ENCODE assay signal across 18 cellular contexts in genomic region chr9:100813871-100814270, GRCh38.
DNase-seq lines count a peak whose midpoint lies in the region; ATAC-seq and TF ChIP-seq lines count a peak whose summit lies in the region.
"Had no signal": no experiment of that assay in that cellular context is flagged by ENCODE, and none has a peak within 500 bp of the region (broad histone marks: within the 10 kb centered on the region; RNA-seq: fewer than 3 reads in every experiment).

No MANE protein-coding gene starts in this region.

- peak overlapping the region; percentile 42 for H3K18ac ChIP-seq in neuronal stem cell (ENCODE audit: low read length)

- H3K79me1 ChIP-seq in neuronal stem cell (ENCODE audit: low read depth, low read length) = no peaks in the 10 kb centered on the region

- no peak overlapping the region for H4K91ac ChIP-seq in neuronal stem cell (ENCODE audit: low read depth, low read length, poor library complexity)

- H3K27ac ChIP-seq in gastroesophageal sphincter (no peak overlapping the region), neuronal stem cell (replicated peaks; ENCODE audit: low read length) (no peak overlapping the region), upper lobe of left lung (no peak overlapping the region)
- H3K27ac ChIP-seq: BLaER1, C4-2B had no signal

- H2AK5ac ChIP-seq in neuronal stem cell (ENCODE audit: low read depth, low read length) = peak overlapping the region; percentile 67

- peaks cover 0 to 12% (median 0%) of the 10 kb centered on the region in 3 donors for H3K9me3 ChIP-seq in gastroesophageal sphincter
- peaks cover 0 to 11% of the 10 kb centered on the region in 2 donors for H3K9me3 ChIP-seq in neuronal stem cell (replicated peaks in 1 of 2; ENCODE audit: control insufficient read depth in 2 of 2, insufficient read depth in 1 of 2, low read depth in 1 of 2, low read length in 2 of 2)
- peaks cover 0 to 5% (median 0%) of the 10 kb centered on the region in 4 donors for H3K9me3 ChIP-seq in upper lobe of left lung
- H3K9me3 ChIP-seq: Caco-2 had no signal

- TF ChIP-seq POLR2A in gastroesophageal sphincter (IDR thresholded peaks at IDR 0.05) = no peak
- no peak for TF ChIP-seq POLR2A in upper lobe of left lung (IDR thresholded peaks at IDR 0.05)

- no peaks in the 10 kb centered on the region for H3K27me3 Mint-ChIP-seq in progenitor cell of endocrine pancreas
- H3K27me3 Mint-ChIP-seq: B cell; CD4-positive, CD25-positive, alpha-beta regulatory T cell had no signal

- H3K4me2 ChIP-seq in neuronal stem cell (ENCODE audit: insufficient read depth, low read length, poor library complexity, severe bottlenecking) = no peak overlapping the region
- H3K4me2 ChIP-seq: BLaER1, GM23338 had no signal

- H3K27ac Mint-ChIP-seq in progenitor cell of endocrine pancreas = no peak overlapping the region
- H3K27ac Mint-ChIP-seq: B cell; CD4-positive, CD25-positive, alpha-beta regulatory T cell; CD8-positive, alpha-beta T cell; GM23338; H9 had no signal

- TF ChIP-seq CTCF in gastroesophageal sphincter (IDR thresholded peaks at IDR 0.05) (no peak), upper lobe of left lung (IDR thresholded peaks at IDR 0.05) (no peak), progenitor cell of endocrine pancreas (IDR thresholded peaks at IDR 0.05; ENCODE audit: unreplicated experiment) (no peak)

- H3K36me3 Mint-ChIP-seq in progenitor cell of endocrine pancreas (ENCODE audit: insufficient read depth) = no peaks in the 10 kb centered on the region
- H3K36me3 Mint-ChIP-seq: CD4-positive, CD25-positive, alpha-beta regulatory T cell; CD8-positive, alpha-beta T cell had no signal

- H4K8ac ChIP-seq in neuronal stem cell (ENCODE audit: low read depth, low read length) = no peak overlapping the region

- DNase-seq in neuronal stem cell (ENCODE audit: low spot score) = no peak
- DNase-seq in upper lobe of left lung = peak in 1 of 2 donors; percentile 17
- no peak for DNase-seq in NCI-H2196 (lab: John Stamatoyannopoulos, UW; ENCODE audit: unreplicated experiment)
- DNase-seq in progenitor cell of endocrine pancreas (ENCODE audit: low spot score, unreplicated experiment) = no peak
- DNase-seq: Caco-2; CD4-positive, CD25-positive, alpha-beta regulatory T cell; CD8-positive, alpha-beta T cell; DMS153; DND-41; H9 had no signal

- peak overlapping the region; percentile 6 for H3K23ac ChIP-seq in neuronal stem cell (ENCODE audit: low read depth, low read length, poor library complexity)

- H3K14ac ChIP-seq in neuronal stem cell (ENCODE audit: low read length) = no peak overlapping the region

- H2BK15ac ChIP-seq in neuronal stem cell (ENCODE audit: low read length) = no peak overlapping the region

- ATAC-seq in gastroesophageal sphincter = peak; percentile 39
- peak; percentile 14 to 43 for ATAC-seq in upper lobe of left lung (ENCODE audit: low FRiP score in 2 of 2)
- ATAC-seq in HG02870 (IDR thresholded peaks at IDR 0.05; ENCODE audit: unreplicated experiment) = no peak
- ATAC-seq: CD8-positive, alpha-beta T cell; GM12878; GM23338; HCT116 had no signal

- H3K4me3 Mint-ChIP-seq in progenitor cell of endocrine pancreas (ENCODE audit: low read depth) = no peak overlapping the region
- H3K4me3 Mint-ChIP-seq: B cell; CD4-positive, CD25-positive, alpha-beta regulatory T cell; CD8-positive, alpha-beta T cell; GM23338; H9 had no signal

- H3K9me3 Mint-ChIP-seq in progenitor cell of endocrine pancreas (ENCODE audit: low read depth) = peaks cover 7% of the 10 kb centered on the region

- H3K27me3 ChIP-seq in gastroesophageal sphincter (no peaks in the 10 kb centered on the region), neuronal stem cell (ENCODE audit: control insufficient read depth in 3 of 3, insufficient read depth in 3 of 3, low read depth in 1 of 3, low read length in 3 of 3) (no peaks in the 10 kb centered on the region), upper lobe of left lung (no peaks in the 10 kb centered on the region)
- H3K27me3 ChIP-seq: BLaER1 had no signal

- H2BK5ac ChIP-seq in neuronal stem cell (ENCODE audit: low read length) = no peak overlapping the region

- H3K4me1 ChIP-seq in gastroesophageal sphincter (no peaks in the 10 kb centered on the region), neuronal stem cell (ENCODE audit: control insufficient read depth in 2 of 2, insufficient read depth in 1 of 2, low read depth in 1 of 2, low read length in 2 of 2) (no peaks in the 10 kb centered on the region), upper lobe of left lung (no peaks in the 10 kb centered on the region)
- H3K4me1 ChIP-seq: BLaER1, Caco-2 had no signal

- H3K4me1 Mint-ChIP-seq in progenitor cell of endocrine pancreas (ENCODE audit: low read depth) = no peaks in the 10 kb centered on the region
- H3K4me1 Mint-ChIP-seq: B cell; CD4-positive, CD25-positive, alpha-beta regulatory T cell; GM23338; H9 had no signal

- no peak overlapping the region for H2AFZ ChIP-seq in neuronal stem cell (ENCODE audit: low read length)
- H2AFZ ChIP-seq: GM23338 had no signal

- H2BK120ac ChIP-seq in neuronal stem cell (ENCODE audit: low read depth, low read length) = no peak overlapping the region

- no peak overlapping the region for H3K9ac ChIP-seq in neuronal stem cell (ENCODE audit: low read depth, low read length, poor library complexity)
- H3K9ac ChIP-seq: BLaER1 had no signal

- no peaks in the 10 kb centered on the region for H3K36me3 ChIP-seq in gastroesophageal sphincter
- no peaks in the 10 kb centered on the region for H3K36me3 ChIP-seq in neuronal stem cell (replicated peaks in 1 of 2; ENCODE audit: control insufficient read depth in 2 of 2, insufficient read depth in 2 of 2, low read length in 2 of 2)
- no peaks in the 10 kb centered on the region for H3K36me3 ChIP-seq in upper lobe of left lung

- WGBS in gastroesophageal sphincter (ENCODE audit: low coverage in 1 of 2), 2 donors = no CpG with 5 or more reads among the region's 2 CpGs
- no CpG with 5 or more reads among the region's 2 CpGs for WGBS in neuronal stem cell (ENCODE audit: extremely low coverage in 2 of 2, insufficient read length in 2 of 2, insufficient replicate concordance in 1 of 2), 2 donors
- 61% methylated on average over 2 of the region's 2 CpGs; no CpG with 5 or more reads in 1 of the 2 donors for WGBS in upper lobe of left lung, 2 donors

- H2BK12ac ChIP-seq in neuronal stem cell (ENCODE audit: low read length) = no peak overlapping the region

- H3K4ac ChIP-seq in neuronal stem cell (ENCODE audit: low read length) = no peak overlapping the region

- TF ChIP-seq EP300 in gastroesophageal sphincter (IDR thresholded peaks at IDR 0.05) = no peak
- no peak for TF ChIP-seq EP300 in upper lobe of left lung (IDR thresholded peaks at IDR 0.05)

- H3K4me3 ChIP-seq in gastroesophageal sphincter = no peak overlapping the region
- no peak overlapping the region for H3K4me3 ChIP-seq in neuronal stem cell (ENCODE audit: low read length in 2 of 2)
- H3K4me3 ChIP-seq in upper lobe of left lung = no peak overlapping the region
- H3K4me3 ChIP-seq: BLaER1, GM12878, GM23338 had no signal
